ENCODE assay signal across 20 cellular contexts in genomic region chr2:10257500-10258147, GRCh38. TPM values are rescaled to one million over a fixed set of nuclear protein-coding genes. Genes with fewer than 3 reads are reported as not detected.
DNase-seq lines count a peak whose midpoint lies in the region; ATAC-seq and TF ChIP-seq lines count a peak whose summit lies in the region.
"Had no signal": no experiment of that assay in that cellular context is flagged by ENCODE, and none has a peak within 500 bp of the region (broad histone marks: within the 10 kb centered on the region; RNA-seq: fewer than 3 reads in every experiment).

No MANE protein-coding gene starts in this region.

- H2AK9ac ChIP-seq in IMR-90 (replicated peaks; ENCODE audit: low read depth, low read length, poor library complexity) = no peak overlapping the region

- no peaks in the 10 kb centered on the region for H3K79me1 ChIP-seq in IMR-90 (ENCODE audit: low read depth in 1 of 2, low read length in 2 of 2)

- H3K27ac Mint-ChIP-seq in CD14-positive monocyte (no peak overlapping the region), immature natural killer cell (peak overlapping the region in 1 of 6 donors; percentile 2), neural progenitor cell (peak overlapping the region; percentile 61)

- no peak overlapping the region for H4K8ac ChIP-seq in IMR-90 (ENCODE audit: low read depth in 2 of 2, low read length in 2 of 2)

- H3K23ac ChIP-seq in IMR-90 (ENCODE audit: low read depth, low read length) = no peak overlapping the region

- no peak overlapping the region for H3K4ac ChIP-seq in IMR-90 (ENCODE audit: low read depth, low read length)

- H3K4me1 Mint-ChIP-seq in CD14-positive monocyte = peaks cover 9% of the 10 kb centered on the region
- H3K4me1 Mint-ChIP-seq in immature natural killer cell = peaks cover 61% of the 10 kb centered on the region in 2 donors
- peaks cover 17% of the 10 kb centered on the region for H3K4me1 Mint-ChIP-seq in neural progenitor cell

- peaks cover 21 to 41% (median 24%) of the 10 kb centered on the region in 3 donors for H3K27me3 Mint-ChIP-seq in CD14-positive monocyte (ENCODE audit: low read depth in 3 of 3)
- H3K27me3 Mint-ChIP-seq in immature natural killer cell (ENCODE audit: low read depth in 3 of 3) = peaks cover 2 to 8% (median 3%) of the 10 kb centered on the region in 3 donors
- peaks cover 15% of the 10 kb centered on the region for H3K27me3 Mint-ChIP-seq in neural progenitor cell (ENCODE audit: insufficient read depth, low read depth)

- no peak overlapping the region for H2BK20ac ChIP-seq in IMR-90 (ENCODE audit: low read depth, low read length)

- H3K9ac ChIP-seq in IMR-90 (ENCODE audit: low read depth, low read length) (no peak overlapping the region), neural progenitor cell (no peak overlapping the region)

- H3K27me3 ChIP-seq in IMR-90 (ENCODE audit: control insufficient read depth, insufficient read depth, low read length) = peaks cover 29% of the 10 kb centered on the region
- H3K27me3 ChIP-seq in neural progenitor cell = no peaks in the 10 kb centered on the region
- H3K27me3 ChIP-seq: SJSA1 had no signal

- H2BK120ac ChIP-seq in IMR-90 (ENCODE audit: low read depth, low read length) = no peak overlapping the region

- POLR2A ChIA-PET in IMR-90 (lab: Charles Lee; ENCODE audit: unreplicated experiment) (no interaction called here), RWPE1 (lab: Yijun Ruan, JAX; ENCODE audit: low non-redundant PET) (no interaction called here)

- no peaks in the 10 kb centered on the region for H4K20me1 ChIP-seq in IMR-90 (ENCODE audit: insufficient read depth, low read length)
- no peaks in the 10 kb centered on the region for H4K20me1 ChIP-seq in neural progenitor cell (ENCODE audit: low read depth)

- dilution Hi-C loops in IMR-90 (cut with HindIII; ENCODE audit: low sequenced_read_pairs, unreplicated experiment) = no loop called here

- H3K18ac ChIP-seq in IMR-90 (ENCODE audit: low read depth, low read length) = no peak overlapping the region

- no peak overlapping the region for H3K56ac ChIP-seq in IMR-90 (ENCODE audit: extremely low read depth, insufficient read depth, low read length)

- H2AFZ ChIP-seq in IMR-90 (replicated peaks; ENCODE audit: low read length, poor library complexity) = peak overlapping the region; percentile 30
- H2AFZ ChIP-seq in neural progenitor cell (replicated peaks) = no peak overlapping the region

- intact Hi-C loops in CD14-positive monocyte (cut with micrococcal nuclease) (no loop called here), IMR-90 (cut with micrococcal nuclease) (no loop called here)

- H3K36me3 Mint-ChIP-seq in CD14-positive monocyte (no peaks in the 10 kb centered on the region), immature natural killer cell (peaks cover 0 to 1% (median 0%) of the 10 kb centered on the region in 3 donors), neural progenitor cell (no peaks in the 10 kb centered on the region)

- H3K4me3 Mint-ChIP-seq in CD14-positive monocyte (no peak overlapping the region), immature natural killer cell (peak overlapping the region; percentile 62 to 81 (median 67)), neural progenitor cell (no peak overlapping the region)

- no peak overlapping the region for H2BK15ac ChIP-seq in IMR-90 (ENCODE audit: low read depth, low read length)

- no peaks in the 10 kb centered on the region for H3K79me2 ChIP-seq in neural progenitor cell (ENCODE audit: low read depth)

- TF ChIP-seq POLR2A in IMR-90 (IDR thresholded peaks at IDR 0.05; ENCODE audit: low read depth, low read length) = no peak

- H3K9me3 ChIP-seq in IMR-90 (ENCODE audit: control insufficient read depth, insufficient read depth, low read length) = no peaks in the 10 kb centered on the region
- H3K9me3 ChIP-seq in neural progenitor cell (ENCODE audit: low read depth) = no peaks in the 10 kb centered on the region
- H3K9me3 ChIP-seq: SJSA1 had no signal

- no peak overlapping the region for H4K91ac ChIP-seq in IMR-90 (ENCODE audit: insufficient read depth, low read depth, low read length)

- H3K14ac ChIP-seq in IMR-90 (replicated peaks; ENCODE audit: low read depth, low read length) = no peak overlapping the region

- H3F3A ChIP-seq in neural progenitor cell (ENCODE audit: low read depth) = no peaks in the 10 kb centered on the region

- TF ChIP-seq CTCF in CD14-positive monocyte (IDR thresholded peaks at IDR 0.05) (no peak), IMR-90 (conservative IDR thresholded peaks at IDR 0.05; ENCODE audit: low read depth, low read length) (no peak), neural progenitor cell (IDR thresholded peaks at IDR 0.05) (no peak), RWPE1 (conservative IDR thresholded peaks at IDR 0.05; ENCODE audit: low read depth) (no peak)

- BruUV-seq in IMR-90 (replicated peaks; lab: Mats Ljungman, UMichigan) = no TSS peak

- H2AK5ac ChIP-seq in IMR-90 (ENCODE audit: low read depth, low read length) = no peak overlapping the region

- WGBS in IMR-90 (ENCODE audit: extremely low coverage in 2 of 2, insufficient read length in 1 of 2), 2 experiments = 64% methylated on average over 4 of the region's 16 CpGs; no CpG with 5 or more reads in 1 of the 2 experiments

- no peaks in the 10 kb centered on the region for H3K9me3 Mint-ChIP-seq in CD14-positive monocyte
- peaks cover 0 to under 1% (median 0%) of the 10 kb centered on the region in 6 donors for H3K9me3 Mint-ChIP-seq in immature natural killer cell
- H3K9me3 Mint-ChIP-seq in neural progenitor cell = no peaks in the 10 kb centered on the region

- no peak overlapping the region for H2BK5ac ChIP-seq in IMR-90 (ENCODE audit: low read depth, low read length, poor library complexity, severe bottlenecking)

- H3K36me3 ChIP-seq in IMR-90 (ENCODE audit: control insufficient read depth, insufficient read depth, low read length) = no peaks in the 10 kb centered on the region
- H3K36me3 ChIP-seq in neural progenitor cell = no peaks in the 10 kb centered on the region
- H3K36me3 ChIP-seq: SJSA1 had no signal

- H3K4me3 ChIP-seq in IMR-90 (ENCODE audit: insufficient read depth, low read depth, low read length) (no peak overlapping the region), neural progenitor cell (no peak overlapping the region)
- H3K4me3 ChIP-seq: SJSA1 had no signal

- no peak for TF ChIP-seq RAD21 in IMR-90 (IDR thresholded peaks at IDR 0.05; ENCODE audit: low read length)

- H3K27ac ChIP-seq in IMR-90 (ENCODE audit: insufficient read depth, low read length) = no peak overlapping the region
- H3K27ac ChIP-seq in neural progenitor cell = no peak overlapping the region
- H3K27ac ChIP-seq in RWPE1 = no peak overlapping the region
- H3K27ac ChIP-seq: C4-2B, SJSA1 had no signal

- H4K5ac ChIP-seq in IMR-90 (ENCODE audit: low read depth, low read length) = no peak overlapping the region

- in situ Hi-C loops in IMR-90 (cut with MboI; ENCODE audit: low sequenced_read_pairs) = no loop called here

- H3K4me1 ChIP-seq in IMR-90 (ENCODE audit: control insufficient read depth, insufficient read depth, low read length) = no peaks in the 10 kb centered on the region
- no peaks in the 10 kb centered on the region for H3K4me1 ChIP-seq in neural progenitor cell
- H3K4me1 ChIP-seq: SJSA1 had no signal

- DNase-seq in CD14-positive monocyte (ENCODE audit: low spot score) = peak; percentile 27
- DNase-seq in IMR-90 = no peak
- no peak for DNase-seq in immature natural killer cell
- no peak for DNase-seq in neural progenitor cell (ENCODE audit: low spot score)
- no peak for DNase-seq in RWPE1 (ENCODE audit: low spot score)
- DNase-seq: DMS 273 treated with DMSO at 0.1 percent for 48 hours; GF-D8; Karpas-422; MM.1S; NCI-H1105 treated with DMSO at 0.1 percent for 48 hours; NCI-H187 treated with DMSO at 0.1 percent for 48 hours; NCI-H446; NCI-H69; NK-92 treated with Interleukin-12 subunit alpha and Interleukin-12 subunit beta, amount 100 ng/mL, for 24 hours had no signal

- ATAC-seq in IMR-90 (ENCODE audit: low read depth) (no peak), HG02981 (IDR thresholded peaks at IDR 0.05; ENCODE audit: unreplicated experiment) (no peak), HG03565 (IDR thresholded peaks at IDR 0.05; ENCODE audit: unreplicated experiment) (no peak), GM18868 (IDR thresholded peaks at IDR 0.05; ENCODE audit: unreplicated experiment) (no peak)
- ATAC-seq: HCT116 had no signal

- CTCF ChIA-PET in IMR-90 (lab: Yijun Ruan, JAX) = no interaction called here
- CTCF ChIA-PET in RWPE1 (lab: Yijun Ruan, JAX) = no interaction called here

- no peaks in the 10 kb centered on the region for H3K9me1 ChIP-seq in IMR-90 (ENCODE audit: insufficient read depth, low read length)

- H3K4me2 ChIP-seq in IMR-90 (ENCODE audit: low read depth, low read length) (no peak overlapping the region), neural progenitor cell (no peak overlapping the region)

TF ChIP-seq in IMR-90, 13 proteins besides CTCF, POLR2A, EP300 and RAD21 (continues in another document):
- TF ChIP-seq MAZ (IDR thresholded peaks at IDR 0.05; ENCODE audit: borderline replicate concordance, low read depth, low read length) = no peak
- no peak for TF ChIP-seq MAFK (IDR thresholded peaks at IDR 0.05; ENCODE audit: low read depth, low read length)
- no peak for TF ChIP-seq CEBPB (IDR thresholded peaks at IDR 0.05; ENCODE audit: low read depth, low read length)
- TF ChIP-seq FOS (IDR thresholded peaks at IDR 0.05; ENCODE audit: low read depth, low read length) = no peak
- TF ChIP-seq MXI1 (IDR thresholded peaks at IDR 0.05; ENCODE audit: borderline replicate concordance, low read depth, low read length) = no peak
- no peak for TF ChIP-seq BHLHE40 (IDR thresholded peaks at IDR 0.05; ENCODE audit: low read depth, low read length)
- TF ChIP-seq USF2 (IDR thresholded peaks at IDR 0.05; ENCODE audit: low read depth, low read length) = no peak
- TF ChIP-seq CHD1 (IDR thresholded peaks at IDR 0.05; ENCODE audit: low read depth, low read length) = no peak

RNA-seq across cellular contexts. Expression of gene HPCAL1, which starts 45.1 kb away (rescaled TPM):
- polyA plus RNA-seq in CD14-positive monocyte (10 to 100 TPM; 98.0 to 99.5 TPM), IMR-90 (2012; rRNA removed) (31.0 and 33.7 TPM in 2 replicates), immature natural killer cell (10 to 100 TPM; 64.9 to 89.7 (median 88.9) TPM)
- total RNA-seq in IMR-90 (2012; rRNA removed) (8.2 and 9.4 TPM in 2 replicates), neural progenitor cell (ENCODE audit: low replicate concordance) (3.7 and 8.0 TPM in 2 replicates)
- polyA plus RNA-seq in IMR-90 (2012; cell fraction: cytosol; rRNA removed) = 25.5 and 52.7 TPM in 2 replicates
- polyA plus RNA-seq in IMR-90 (2012; cell fraction: nucleus; rRNA removed; ENCODE audit: low replicate concordance) = 18.3 and 34.8 TPM in 2 replicates

Comparison
In these comparisons a context has a peak if more than half of its experiments do, and no peak if none do; other contexts are left out.
1. H3K4me3 Mint-ChIP-seq: peak in immature natural killer cell (5 of 5); none in CD14-positive monocyte (0 of 2) and neural progenitor cell (single experiment).